Comparison of ENCODE assay signal across 8 cellular contexts in the genomic region with DNA sequence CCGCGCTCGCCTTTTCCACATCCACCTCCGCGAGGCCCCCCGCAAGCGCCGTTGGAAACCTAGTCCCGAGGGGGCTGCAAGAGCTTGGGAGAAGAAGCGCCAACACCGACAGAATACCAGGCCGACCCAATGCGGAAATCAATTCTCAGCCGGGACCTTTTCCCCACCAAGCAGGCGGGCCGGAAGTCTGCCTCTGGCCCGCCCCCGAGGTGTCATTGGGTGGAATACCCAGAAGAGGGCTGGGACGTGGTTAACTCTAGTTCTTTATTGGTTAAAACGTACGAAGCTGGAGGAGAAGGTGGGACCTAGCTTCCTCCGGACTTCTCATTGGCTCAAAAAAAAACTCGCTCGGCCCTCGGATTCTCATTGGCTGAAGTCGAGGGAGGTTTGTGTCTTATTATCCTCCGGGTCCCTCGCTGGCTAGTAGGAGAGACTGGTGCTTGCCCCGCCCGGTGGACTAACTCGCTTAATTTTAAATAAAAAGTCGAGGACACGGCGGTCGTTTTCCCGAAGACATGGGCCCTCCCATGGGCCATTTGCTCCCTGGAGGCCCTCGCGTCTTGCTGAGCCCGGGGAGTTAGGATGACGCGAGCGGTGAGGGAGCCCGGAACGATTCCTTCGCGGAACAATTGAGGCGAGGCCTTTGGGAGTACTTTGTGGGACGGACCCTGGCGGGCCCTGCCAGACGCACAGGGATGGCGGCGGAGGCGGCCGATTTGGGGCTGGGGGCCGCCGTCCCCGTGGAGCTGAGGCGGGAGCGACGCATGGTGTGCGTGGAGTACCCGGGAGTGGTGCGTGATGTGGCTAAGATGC. TPM values are rescaled to one million over a fixed set of nuclear protein-coding genes. Genes with fewer than 3 reads are reported as not detected.
A peak's percentile ranks its signal among the peaks of the same experiment; 100 is the strongest.
DNase-seq lines count a peak whose midpoint lies in the region; ATAC-seq lines count a peak whose summit lies in the region.

A gene with protein sequence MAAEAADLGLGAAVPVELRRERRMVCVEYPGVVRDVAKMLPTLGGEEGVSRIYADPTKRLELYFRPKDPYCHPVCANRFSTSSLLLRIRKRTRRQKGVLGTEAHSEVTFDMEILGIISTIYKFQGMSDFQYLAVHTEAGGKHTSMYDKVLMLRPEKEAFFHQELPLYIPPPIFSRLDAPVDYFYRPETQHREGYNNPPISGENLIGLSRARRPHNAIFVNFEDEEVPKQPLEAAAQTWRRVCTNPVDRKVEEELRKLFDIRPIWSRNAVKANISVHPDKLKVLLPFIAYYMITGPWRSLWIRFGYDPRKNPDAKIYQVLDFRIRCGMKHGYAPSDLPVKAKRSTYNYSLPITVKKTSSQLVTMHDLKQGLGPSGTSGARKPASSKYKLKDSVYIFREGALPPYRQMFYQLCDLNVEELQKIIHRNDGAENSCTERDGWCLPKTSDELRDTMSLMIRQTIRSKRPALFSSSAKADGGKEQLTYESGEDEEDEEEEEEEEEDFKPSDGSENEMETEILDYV (plus strand): TSS at position 681 of the 813 bp plus-strand sequence. CDS start 15 bp downstream, at position 696.

- DNase-seq in C1 segment of cervical spinal cord (lab: John Stamatoyannopoulos, UW) (peak; percentile 77 to 99 (median 96)), NCI-H748 treated with DMSO at 0.1 percent for 48 hours (lab: John Stamatoyannopoulos, UW) (peak; percentile 97), left lobe of liver (ENCODE audit: low spot score) (peak; percentile 93)
- DNase-seq in activated CD4-positive, alpha-beta T cell treated with anti-CD3 and anti-CD28 coated beads, Interleukin-2, amount 50 U/mL, for 24 hours (ENCODE audit: low read depth in 1 of 2, low spot score in 1 of 2), result peak; percentile 78 to 90
- DNase-seq in stimulated activated CD4-positive, alpha-beta T cell treated with anti-CD3 and anti-CD28 coated beads, Interleukin-2, amount 100 ng/mL, for 4 hours (ENCODE audit: low read depth), result peak; percentile 90

- H3K27me3 Mint-ChIP-seq in dendritic cell treated with granulocyte-macrophage colony-stimulating factor and Interleukin-4, amounts not matched to agents 40 ng/mL and 50 ng/mL, for 4 days, result peaks cover 5% of the 10 kb centered on the region

- peaks cover 49% of the 10 kb centered on the region for H3K4me1 Mint-ChIP-seq in dendritic cell treated with granulocyte-macrophage colony-stimulating factor and Interleukin-4, amounts not matched to agents 40 ng/mL and 50 ng/mL, for 4 days (ENCODE audit: low read depth)

- peak within 1 kb of the TSS; percentile 94 for H3K4me3 Mint-ChIP-seq in dendritic cell treated with granulocyte-macrophage colony-stimulating factor and Interleukin-4, amounts not matched to agents 40 ng/mL and 50 ng/mL, for 4 days

- H3K27ac Mint-ChIP-seq in dendritic cell treated with granulocyte-macrophage colony-stimulating factor and Interleukin-4, amounts not matched to agents 40 ng/mL and 50 ng/mL, for 4 days, result peak within 1 kb of the TSS; percentile 88

- ATAC-seq in GM19372 (IDR thresholded peaks at IDR 0.05; ENCODE audit: low read depth, unreplicated experiment) (peak; percentile 94), HG03558 (IDR thresholded peaks at IDR 0.05; ENCODE audit: extremely low read depth, unreplicated experiment) (peak; percentile 90), left lobe of liver (peak; percentile 97)

- H3K9me3 Mint-ChIP-seq in dendritic cell treated with granulocyte-macrophage colony-stimulating factor and Interleukin-4, amounts not matched to agents 40 ng/mL and 50 ng/mL, for 4 days, result no peaks in the 10 kb centered on the region

- intact Hi-C loops in dendritic cell treated with granulocyte-macrophage colony-stimulating factor and Interleukin-4, amounts not matched to agents 40 ng/mL and 50 ng/mL, for 4 days (cut with micrococcal nuclease), result no loop called here

- H3K36me3 Mint-ChIP-seq in dendritic cell treated with granulocyte-macrophage colony-stimulating factor and Interleukin-4, amounts not matched to agents 40 ng/mL and 50 ng/mL, for 4 days (ENCODE audit: low read depth), result peaks cover 24% of the 10 kb centered on the region

RNA-seq across cellular contexts. Expression of the gene that starts here (rescaled TPM):
- total RNA-seq in left lobe of liver, result 24.6 TPM

Comparison
In these comparisons a context has a peak if more than half of its experiments do, and no peak if none do; other contexts are left out.
1. Peak in every context shown above with its lines: DNase-seq and ATAC-seq.